Comparison of ENCODE assay signal across 1 cellular context in genomic region chr15:43799945-43800285, GRCh38.
TF ChIP-seq lines count a peak whose summit lies in the region.

TSS of gene SERINC4 (minus strand) at chr15:43800220. CDS start at chr15:43799986, 234 bp downstream.

TF ChIP-seq in WTC11, 78 proteins besides CTCF, POLR2A, EP300 and RAD21 (continued from another document):
- TF ChIP-seq ZNF425 (CRISPR knock-in tag; conservative IDR thresholded peaks at IDR 0.05) (no peak), TEAD4 (CRISPR knock-in tag; IDR thresholded peaks at IDR 0.05) (no peak), CREM (CRISPR knock-in tag; IDR thresholded peaks at IDR 0.05) (no peak), MXD4 (CRISPR knock-in tag; IDR thresholded peaks at IDR 0.05; ENCODE audit: borderline replicate concordance) (no peak), FOXP1 (CRISPR knock-in tag; IDR thresholded peaks at IDR 0.05; ENCODE audit: borderline replicate concordance) (no peak)
